In the genomic region with DNA sequence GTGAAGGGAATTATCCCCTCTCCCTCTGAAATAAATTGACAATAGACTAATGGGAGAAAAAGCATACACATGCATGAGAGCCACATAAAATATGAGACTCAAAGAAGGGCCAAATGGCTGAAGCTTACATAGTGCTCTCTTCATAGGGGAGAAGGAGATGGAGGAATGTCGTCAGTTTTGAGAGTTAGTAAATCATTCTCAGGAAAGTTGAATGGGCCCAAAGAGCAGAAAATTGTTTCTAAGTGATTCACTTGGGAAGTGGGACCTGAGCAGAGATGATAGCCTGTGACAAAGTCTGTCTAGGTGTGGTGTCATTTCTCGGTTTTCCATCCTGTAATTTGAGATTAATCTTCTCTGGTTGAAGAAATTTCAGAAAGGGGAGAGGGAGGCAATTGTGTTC, we compare ENCODE assay signal across 22 cellular contexts. TPM values are rescaled to one million over a fixed set of nuclear protein-coding genes. Genes with fewer than 3 reads are reported as not detected.
DNase-seq lines count a peak whose midpoint lies in the region; TF ChIP-seq lines count a peak whose summit lies in the region.
"Had no signal": no experiment of that assay in that cellular context is flagged by ENCODE, and none has a peak within 500 bp of the region (broad histone marks: within the 10 kb centered on the region; RNA-seq: fewer than 3 reads in every experiment).

No MANE protein-coding gene starts in this region.

- no peaks in the 10 kb centered on the region for H3K27me3 ChIP-seq in Caco-2 (replicated peaks; ENCODE audit: control insufficient read depth, insufficient read depth, low read length)
- H3K27me3 ChIP-seq in mesenchymal stem cell (ENCODE audit: control insufficient read depth in 1 of 2, insufficient read depth in 1 of 2, low read length in 2 of 2), result no peaks in the 10 kb centered on the region
- no peaks in the 10 kb centered on the region for H3K27me3 ChIP-seq in smooth muscle cell (ENCODE audit: low read depth)
- no peaks in the 10 kb centered on the region for H3K27me3 ChIP-seq in dorsolateral prefrontal cortex
- H3K27me3 ChIP-seq: SJCRH30 had no signal

- H3F3A ChIP-seq in smooth muscle cell (ENCODE audit: low read depth), result no peaks in the 10 kb centered on the region

- DNase-seq in Caco-2 (peak in 1 of 2 experiments; percentile 9), HT1080 (ENCODE audit: low read depth) (peak; percentile 1), epithelial cell of proximal tubule (ENCODE audit: low read depth) (peak; percentile 71), mesenchymal stem cell (no peak), DMS153 treated with DMSO at 0.1 percent for 48 hours (lab: John Stamatoyannopoulos, UW; ENCODE audit: unreplicated experiment) (no peak), smooth muscle cell (lab: John Stamatoyannopoulos, UW; ENCODE audit: unreplicated experiment) (no peak), dorsolateral prefrontal cortex (no peak)
- DNase-seq: CD4-positive, CD25-positive, alpha-beta regulatory T cell; DMS153; GDM1; MV-4-11; NCI-H1105 treated with DMSO at 0.1 percent for 48 hours; NCI-H2029 treated with DMSO at 0.1 percent for 48 hours; NCI-H226; NCI-H510A treated with DMSO at 0.1 percent for 48 hours; NCI-H774; NK-92 treated with Interleukin-12 subunit alpha and Interleukin-12 subunit beta, amount 100 ng/mL, for 24 hours; SJCRH30; T-cell had no signal

- no peak overlapping the region for H2AFZ ChIP-seq in mesenchymal stem cell (ENCODE audit: low read depth, low read length)
- no peak overlapping the region for H2AFZ ChIP-seq in smooth muscle cell (ENCODE audit: low read depth)
- H2AFZ ChIP-seq: GM23338 had no signal

- H3K4me2 ChIP-seq in mesenchymal stem cell (ENCODE audit: low read length, poor library complexity, severe bottlenecking) (no peak overlapping the region), smooth muscle cell (no peak overlapping the region)
- H3K4me2 ChIP-seq: GM23338 had no signal

- no peak for TF ChIP-seq CTCF in Caco-2 (IDR thresholded peaks at IDR 0.05; ENCODE audit: insufficient read depth in 1 of 2, low read depth in 1 of 2, low read length in 1 of 2, severe bottlenecking in 1 of 2, unreplicated experiment in 1 of 2)
- no peak for TF ChIP-seq CTCF in epithelial cell of proximal tubule (conservative IDR thresholded peaks at IDR 0.05; ENCODE audit: low read depth, low read length)
- TF ChIP-seq CTCF in smooth muscle cell (IDR thresholded peaks at IDR 0.05; ENCODE audit: borderline replicate concordance, insufficient read depth, poor library complexity, severe bottlenecking), result no peak
- TF ChIP-seq CTCF in dorsolateral prefrontal cortex (IDR thresholded peaks at IDR 0.05 in 54 of 56, conservative IDR thresholded peaks at IDR 0.05 in 2 of 56; ENCODE audit: low read depth in 1 of 56, partially characterized antibody in 56 of 56), result no peak

- no peaks in the 10 kb centered on the region for H3K27me3 Mint-ChIP-seq in Caco-2 (ENCODE audit: insufficient read depth, unreplicated experiment)
- H3K27me3 Mint-ChIP-seq: CD4-positive, CD25-positive, alpha-beta regulatory T cell; IgD-negative memory B cell; T-cell had no signal

- CTCF ChIA-PET in Caco-2 (lab: Charles Lee), result interaction anchor here (0.8 to 1.0 kb wide), 3 partner anchors 8 to 686 kb away, joined by 3 read pairs; no protein-coding TSS in a partner anchor

- H3K36me3 ChIP-seq in Caco-2 (ENCODE audit: control insufficient read depth, insufficient read depth, low read length) (no peaks in the 10 kb centered on the region), mesenchymal stem cell (ENCODE audit: control insufficient read depth in 1 of 2, insufficient read depth in 2 of 2, low read depth in 1 of 2, low read length in 2 of 2) (peaks cover 3 to 21% of the 10 kb centered on the region in 2 experiments), smooth muscle cell (ENCODE audit: low read depth) (no peaks in the 10 kb centered on the region)
- H3K36me3 ChIP-seq: HAP-1, SJCRH30 had no signal

- no peak overlapping the region for H3K4ac ChIP-seq in mesenchymal stem cell (ENCODE audit: low read depth in 1 of 2, low read length in 2 of 2)

- POLR2A ChIA-PET in Caco-2 (lab: Charles Lee), result no interaction called here

- intact Hi-C loops in Caco-2 (cut with micrococcal nuclease; ENCODE audit: unreplicated experiment) (no loop called here), dorsolateral prefrontal cortex (cut with DNase I) (no loop called here)

- H3K27ac ChIP-seq in mesenchymal stem cell (ENCODE audit: low read length, poor library complexity, severe bottlenecking) (peak overlapping the region; percentile 41), smooth muscle cell (ENCODE audit: low read depth) (no peak overlapping the region), dorsolateral prefrontal cortex (no peak overlapping the region)
- H3K27ac ChIP-seq: SJCRH30 had no signal

- no peak overlapping the region for H2BK15ac ChIP-seq in mesenchymal stem cell (ENCODE audit: low read depth, poor library complexity, severe bottlenecking)

- BruUV-seq in Caco-2 (replicated peaks; lab: Mats Ljungman, UMichigan), result no TSS peak

- H3K18ac ChIP-seq in mesenchymal stem cell (ENCODE audit: low read depth in 1 of 2, low read length in 2 of 2), result no peak overlapping the region

- no peaks in the 10 kb centered on the region for H4K20me1 ChIP-seq in smooth muscle cell (ENCODE audit: low read depth)

- H4K91ac ChIP-seq in mesenchymal stem cell (ENCODE audit: low read length), result no peak overlapping the region

- H3K9ac ChIP-seq in mesenchymal stem cell (ENCODE audit: low read length) (no peak overlapping the region), smooth muscle cell (ENCODE audit: low read depth) (no peak overlapping the region)

- H2BK5ac ChIP-seq in mesenchymal stem cell (ENCODE audit: low read depth, low read length, poor library complexity, severe bottlenecking), result no peak overlapping the region

- peak overlapping the region; percentile 11 for H3K27ac Mint-ChIP-seq in Caco-2 (ENCODE audit: unreplicated experiment)
- H3K27ac Mint-ChIP-seq: CD4-positive, CD25-positive, alpha-beta regulatory T cell; GM23338; IgD-negative memory B cell; T-cell had no signal

- no peaks in the 10 kb centered on the region for H3K36me3 Mint-ChIP-seq in Caco-2 (ENCODE audit: insufficient read depth, unreplicated experiment)

- H2BK120ac ChIP-seq in mesenchymal stem cell (ENCODE audit: low read depth, low read length), result no peak overlapping the region

- H3K14ac ChIP-seq in mesenchymal stem cell (ENCODE audit: low read length in 2 of 2), result no peak overlapping the region

- WGBS in mesenchymal stem cell, result 75% methylated on average over 2 of the region's 2 CpGs
- 59% methylated on average over 2 of the region's 2 CpGs for WGBS in smooth muscle cell (ENCODE audit: low lambda C conversion rate)

- H3K9me3 ChIP-seq in Caco-2, result no peaks in the 10 kb centered on the region
- H3K9me3 ChIP-seq in mesenchymal stem cell (ENCODE audit: control insufficient read depth, low read length), result no peaks in the 10 kb centered on the region
- H3K9me3 ChIP-seq in smooth muscle cell (replicated peaks; ENCODE audit: low read depth), result no peaks in the 10 kb centered on the region
- H3K9me3 ChIP-seq: HAP-1, SJCRH30 had no signal

- H3K4me3 ChIP-seq in Caco-2 (ENCODE audit: low read depth, low read length) (no peak overlapping the region), epithelial cell of proximal tubule (ENCODE audit: low read depth, low read length) (no peak overlapping the region), mesenchymal stem cell (ENCODE audit: insufficient read depth in 1 of 2, low read depth in 1 of 2, low read length in 2 of 2) (no peak overlapping the region), smooth muscle cell (no peak overlapping the region), dorsolateral prefrontal cortex (no peak overlapping the region)
- H3K4me3 ChIP-seq: GM23338, HAP-1, SJCRH30 had no signal

- H3K4me3 Mint-ChIP-seq in Caco-2 (ENCODE audit: unreplicated experiment), result peak overlapping the region; percentile 3
- H3K4me3 Mint-ChIP-seq: CD4-positive, CD25-positive, alpha-beta regulatory T cell; GM23338; IgD-negative memory B cell; T-cell had no signal

- H3K79me2 ChIP-seq in smooth muscle cell (ENCODE audit: low read depth), result no peaks in the 10 kb centered on the region

- no peaks in the 10 kb centered on the region for H3K79me1 ChIP-seq in mesenchymal stem cell (replicated peaks; ENCODE audit: low read length, poor library complexity, severe bottlenecking)

- no peak overlapping the region for H3K23ac ChIP-seq in mesenchymal stem cell (ENCODE audit: low read length in 2 of 2)

- H3K4me1 ChIP-seq in Caco-2, result peaks cover 7% of the 10 kb centered on the region
- peaks cover 3% of the 10 kb centered on the region for H3K4me1 ChIP-seq in mesenchymal stem cell (ENCODE audit: control insufficient read depth, insufficient read depth, low read depth, low read length)
- no peaks in the 10 kb centered on the region for H3K4me1 ChIP-seq in smooth muscle cell (ENCODE audit: low read depth)
- H3K4me1 ChIP-seq: HAP-1, SJCRH30 had no signal

- H3K9me3 Mint-ChIP-seq in Caco-2 (ENCODE audit: unreplicated experiment), result no peaks in the 10 kb centered on the region
- H3K9me3 Mint-ChIP-seq: CD4-positive, CD25-positive, alpha-beta regulatory T cell; GM23338; IgD-negative memory B cell; T-cell had no signal

- H3K4me1 Mint-ChIP-seq in Caco-2 (ENCODE audit: low read depth, unreplicated experiment), result peaks cover 10% of the 10 kb centered on the region
- H3K4me1 Mint-ChIP-seq: GM23338, IgD-negative memory B cell, T-cell had no signal

- no peak overlapping the region for H2BK12ac ChIP-seq in mesenchymal stem cell (ENCODE audit: low read length in 2 of 2)

- H4K8ac ChIP-seq in mesenchymal stem cell (ENCODE audit: low read length), result no peak overlapping the region

- no peak overlapping the region for H2AK5ac ChIP-seq in mesenchymal stem cell (ENCODE audit: low read length, severe bottlenecking)

RNA-seq across cellular contexts. Expression of gene BCAS3, which starts 35.0 kb away (rescaled TPM):
- total RNA-seq in Caco-2 (2022) (35.6 and 44.1 TPM in 2 replicates), epithelial cell of proximal tubule (3.8 and 15.2 TPM in 2 replicates), smooth muscle cell (18.7 and 54.5 TPM in 2 replicates), dorsolateral prefrontal cortex (10 to 100 TPM; 51.5 to 99.8 (median 76.7) TPM)
- 2.3 and 8.0 TPM in 2 replicates for total RNA-seq in HT1080 (2014; rRNA removed; shearing (Covaris generic))
- polyA plus RNA-seq in HT1080 (2015; cell fraction: cytosol; rRNA removed), result 3.8 and 4.0 TPM in 2 replicates
- 6.8 and 10.5 TPM in 2 replicates for polyA plus RNA-seq in HT1080 (2015; cell fraction: nucleus; rRNA removed)
- 14.1 TPM for polyA plus RNA-seq in mesenchymal stem cell (2013, experiment 1 of 2)
- 13.7 TPM for polyA plus RNA-seq in mesenchymal stem cell (2013, experiment 2 of 2)
- polyA plus RNA-seq in smooth muscle cell, result 17.2 and 18.9 TPM in 2 replicates

Comparison
In these comparisons a context has a peak if more than half of its experiments do, and no peak if none do; other contexts are left out.
1. DNase-seq: peak in HT1080 (single experiment) and epithelial cell of proximal tubule (single experiment); none in mesenchymal stem cell (single experiment), DMS153 treated with DMSO at 0.1 percent for 48 hours (single experiment), smooth muscle cell (single experiment) and dorsolateral prefrontal cortex (0 of 10).